Comparison of ENCODE assay signal across 20 cellular contexts in genomic region chr7:158109364-158110033, GRCh38.
DNase-seq lines count a peak whose midpoint lies in the region; ATAC-seq lines count a peak whose summit lies in the region.
"Had no signal": no experiment of that assay in that cellular context is flagged by ENCODE, and none has a peak within 500 bp of the region (broad histone marks: within the 10 kb centered on the region; RNA-seq: fewer than 3 reads in every experiment).

No MANE protein-coding gene starts in this region.

- no peak overlapping the region for H3K4ac ChIP-seq in mesendoderm (ENCODE audit: low read depth, low read length)

- H3K56ac ChIP-seq in mesendoderm (ENCODE audit: low read length): no peak overlapping the region

- ATAC-seq in GM19023 (IDR thresholded peaks at IDR 0.05; ENCODE audit: unreplicated experiment): no peak
- ATAC-seq in HG03460 (IDR thresholded peaks at IDR 0.05; ENCODE audit: unreplicated experiment): no peak
- ATAC-seq: activated CD4-positive, CD25-positive, alpha-beta regulatory T cell treated with anti-CD3 and anti-CD28 coated beads, Interleukin-2, amount 50 U/mL, for 24 hours; gastroesophageal sphincter; lower lobe of right lung had no signal

- H3K4me1 ChIP-seq in mesendoderm (ENCODE audit: control insufficient read depth, low read depth, low read length): no peaks in the 10 kb centered on the region
- H3K4me1 ChIP-seq: gastroesophageal sphincter, lower lobe of right lung, uterus had no signal

- no peaks in the 10 kb centered on the region for H3K27me3 ChIP-seq in mesendoderm (ENCODE audit: insufficient read depth, low read length, poor library complexity)
- H3K27me3 ChIP-seq: MG63, uterus had no signal

- H3K79me1 ChIP-seq in mesendoderm (ENCODE audit: low read length): no peaks in the 10 kb centered on the region

- no peak overlapping the region for H2BK15ac ChIP-seq in mesendoderm (replicated peaks; ENCODE audit: low read depth)

- H2BK5ac ChIP-seq in mesendoderm (ENCODE audit: low read length): no peak overlapping the region

- H3K36me3 ChIP-seq in mesendoderm (ENCODE audit: control insufficient read depth, insufficient read depth, low read length): no peaks in the 10 kb centered on the region
- H3K36me3 ChIP-seq: gastroesophageal sphincter, lower lobe of right lung, MG63, uterus had no signal

- no peak overlapping the region for H3K18ac ChIP-seq in mesendoderm (ENCODE audit: low read length)

- H2BK120ac ChIP-seq in mesendoderm (ENCODE audit: low read depth, low read length): no peak overlapping the region

- H4K5ac ChIP-seq in mesendoderm (ENCODE audit: low read length): no peak overlapping the region

- no peaks in the 10 kb centered on the region for H3K79me2 ChIP-seq in mesendoderm (ENCODE audit: control insufficient read depth, insufficient read depth, low read length)

- no peak overlapping the region for H3K4me3 ChIP-seq in mesendoderm (ENCODE audit: low read length)
- H3K4me3 ChIP-seq: gastroesophageal sphincter, lower lobe of right lung, MG63, uterus had no signal

- H3K27ac ChIP-seq in mesendoderm (ENCODE audit: low read depth, low read length): no peak overlapping the region
- H3K27ac ChIP-seq: C4-2B, gastroesophageal sphincter, lower lobe of right lung, uterus had no signal

- WGBS in mesendoderm (ENCODE audit: extremely low coverage, insufficient coverage, low lambda C conversion rate): no CpG with 5 or more reads among the region's 12 CpGs

- no peak overlapping the region for H4K8ac ChIP-seq in mesendoderm (ENCODE audit: low read depth, low read length)

- H3K23ac ChIP-seq in mesendoderm (ENCODE audit: low read length): no peak overlapping the region

- H2AK5ac ChIP-seq in mesendoderm (ENCODE audit: low read length): no peak overlapping the region

- H3K4me2 ChIP-seq in mesendoderm (ENCODE audit: low read length): no peak overlapping the region

- no peak overlapping the region for H3K9ac ChIP-seq in mesendoderm (ENCODE audit: low read length)

- DNase-seq in NCI-H345 (lab: John Stamatoyannopoulos, UW) (peak; percentile 50), NCI-H345 treated with DMSO at 0.1 percent for 48 hours (lab: John Stamatoyannopoulos, UW; ENCODE audit: unreplicated experiment) (no peak), H4 (ENCODE audit: low spot score) (peak; percentile 23), RPMI7951 (ENCODE audit: low read depth) (peak; percentile 17), mesendoderm (peak; percentile 60), OCI-M2 (lab: John Stamatoyannopoulos, UW; ENCODE audit: unreplicated experiment) (no peak)
- DNase-seq: activated naive CD4-positive, alpha-beta T cell treated with anti-CD3 and anti-CD28 coated beads, Interleukin-2, amount 50 U/mL, for 16 hours; DND-41; H7; lower lobe of right lung; MG63; naive B cell; NCI-H2171; SIG-M5; uterus had no signal

Comparison
In these comparisons a context has a peak if more than half of its experiments do, and no peak if none do; other contexts are left out.
1. DNase-seq: peak in NCI-H345 (single experiment), H4 (single experiment), RPMI7951 (single experiment) and mesendoderm (single experiment); none in NCI-H345 treated with DMSO at 0.1 percent for 48 hours (single experiment) and OCI-M2 (single experiment).